23 cellular contexts compared by ENCODE assay signal in the genomic region with DNA sequence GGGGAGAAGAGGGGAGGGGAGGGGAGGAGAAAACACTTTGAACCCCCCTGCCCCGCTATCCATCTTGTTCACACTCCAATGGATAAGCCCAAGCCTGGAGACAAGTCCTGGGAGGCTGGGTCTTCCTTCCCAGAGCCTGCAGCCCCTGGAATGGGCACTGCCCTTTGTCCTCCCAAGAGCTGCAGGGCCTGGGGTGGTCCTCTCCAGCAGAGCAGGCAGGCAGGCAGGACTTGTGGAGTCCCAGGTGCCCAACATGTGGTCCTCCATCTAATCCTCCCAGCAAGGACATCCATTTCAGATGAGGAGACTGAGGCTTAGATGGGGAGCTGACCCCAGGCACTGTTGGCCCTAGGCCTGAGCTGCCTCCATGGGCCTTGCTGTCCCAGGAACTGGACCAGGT. TPM values are rescaled to one million over a fixed set of nuclear protein-coding genes. Genes with fewer than 3 reads are reported as not detected.
"Had no signal": no experiment of that assay in that cellular context is flagged by ENCODE, and none has a peak within 500 bp of the region (broad histone marks: within the 10 kb centered on the region; RNA-seq: fewer than 3 reads in every experiment).

No MANE protein-coding gene starts in this region.

- H3K27me3 Mint-ChIP-seq: naive thymus-derived CD4-positive, alpha-beta T cell had no signal

- H3K27ac ChIP-seq: coronary artery, dorsolateral prefrontal cortex, neutrophil, tibial artery, upper lobe of left lung, uterus had no signal

- H3K36me3 Mint-ChIP-seq: naive thymus-derived CD4-positive, alpha-beta T cell had no signal

- H3K9me3 Mint-ChIP-seq: naive thymus-derived CD4-positive, alpha-beta T cell had no signal

- H3K4me3 Mint-ChIP-seq: naive thymus-derived CD4-positive, alpha-beta T cell; nephron progenitor cell had no signal

- H3K27ac Mint-ChIP-seq: naive thymus-derived CD4-positive, alpha-beta T cell; nephron progenitor cell; progenitor cell of endocrine pancreas had no signal

- DNase-seq: dorsolateral prefrontal cortex; effector CD8-positive, alpha-beta T cell; foreskin melanocyte; heart left ventricle; hippocampal formation; kidney glomerular epithelial cell; naive thymus-derived CD4-positive, alpha-beta T cell; nephron progenitor cell; small intestine; stimulated activated CD4-positive, alpha-beta T cell treated with anti-CD3 and anti-CD28 coated beads, Interleukin-12 subunit alpha, Interleukin-12 subunit beta, amount 100 ng/mL, for 4 hours; stimulated activated CD4-positive, alpha-beta T cell treated with anti-CD3 and anti-CD28 coated beads, Interleukin-2, amount 100 ng/mL, for 48 hours; stimulated activated naive CD8-positive, alpha-beta T cell treated with anti-CD3 and anti-CD28 coated beads, Interleukin-15, Interleukin-2, amounts not matched to agents 100 U/mL and 50 U/mL, for 24 hours; tibial artery; upper lobe of left lung; uterus had no signal

- H3K4me3 ChIP-seq: coronary artery, dorsolateral prefrontal cortex, heart left ventricle, tibial artery, upper lobe of left lung, uterus had no signal

- H3K4me1 ChIP-seq: uterus had no signal

- H3K9me3 ChIP-seq: heart left ventricle, neutrophil, tibial artery, upper lobe of left lung, uterus had no signal

- H3K27me3 ChIP-seq: dorsolateral prefrontal cortex, heart left ventricle, neutrophil, tibial artery, upper lobe of left lung, uterus had no signal

- H3K36me3 ChIP-seq: heart left ventricle, neutrophil, tibial artery, upper lobe of left lung, uterus had no signal

RNA-seq across cellular contexts. Expression of gene MESP2, which starts 10.4 kb away (rescaled TPM):
- total RNA-seq: liver; lung microvascular endothelial cell; mononuclear cell; naive thymus-derived CD4-positive, alpha-beta T cell; osteocyte; progenitor cell of endocrine pancreas; temporal lobe had no signal
- polyA plus RNA-seq: naive thymus-derived CD4-positive, alpha-beta T cell had no signal

RNA-seq across cellular contexts. Expression of gene MESP1, which starts 14.6 kb away (rescaled TPM):
- total RNA-seq: mononuclear cell had no signal
